ENCODE assay signal across 8 cellular contexts in the genomic region with DNA sequence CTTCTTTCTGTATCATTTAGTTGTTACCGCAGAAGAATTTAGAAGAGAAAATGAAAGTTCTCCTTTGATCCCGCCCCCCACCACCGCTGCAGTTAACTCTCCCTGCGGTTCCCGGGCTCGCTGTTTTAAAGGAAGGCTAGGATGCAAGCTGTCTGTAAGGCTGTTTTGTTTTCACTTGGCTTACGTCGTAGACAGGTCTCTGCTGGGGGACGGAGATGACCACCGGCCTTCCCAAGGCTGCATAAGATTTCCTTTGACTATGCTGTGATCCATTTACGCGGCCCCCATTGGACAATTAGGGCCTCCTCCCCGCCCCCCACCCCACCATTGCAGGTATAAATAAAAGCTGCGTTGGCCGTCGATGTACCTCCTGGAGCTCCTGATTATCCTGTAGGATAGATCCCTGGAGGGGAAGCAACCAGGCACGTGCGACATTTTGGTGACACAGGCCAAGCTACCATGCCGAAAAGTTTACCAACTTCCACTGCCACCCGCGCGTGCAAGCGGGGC. TPM values are rescaled to one million over a fixed set of nuclear protein-coding genes. Genes with fewer than 3 reads are reported as not detected.
A peak's percentile ranks its signal among the peaks of the same experiment; 100 is the strongest.
DNase-seq lines count a peak whose midpoint lies in the region; TF ChIP-seq lines count a peak whose summit lies in the region.

No MANE protein-coding gene starts in this region.

- H2AFZ ChIP-seq in SU-DHL-6 (ENCODE audit: low read depth, low read length, severe bottlenecking): peak overlapping the region; percentile 43

- no peaks in the 10 kb centered on the region for H4K20me1 ChIP-seq in SU-DHL-6 (ENCODE audit: low read depth, low read length)

- H3K4me3 ChIP-seq in SU-DHL-6 (ENCODE audit: insufficient read depth, low read length, poor library complexity, severe bottlenecking) (peak overlapping the region; percentile 2), brain microvascular endothelial cell (ENCODE audit: low read depth, low read length) (peak overlapping the region; percentile 31), muscle layer of duodenum (ENCODE audit: low read depth in 1 of 2, low read length in 2 of 2) (peak overlapping the region; percentile 68 to 69)

- no peak for TF ChIP-seq CTCF in GM13976 (IDR thresholded peaks at IDR 0.05; ENCODE audit: borderline replicate concordance, control extremely low read depth, extremely low read depth, insufficient read depth, missing control alignments)
- no peak for TF ChIP-seq CTCF in SU-DHL-6 (IDR thresholded peaks at IDR 0.05; ENCODE audit: insufficient read depth, low read length, poor library complexity, severe bottlenecking)
- TF ChIP-seq CTCF in brain microvascular endothelial cell (IDR thresholded peaks at IDR 0.05; ENCODE audit: low read depth, low read length, missing control alignments): no peak

- H3K27ac ChIP-seq in SU-DHL-6 (ENCODE audit: low read depth, low read length) (no peak overlapping the region), brain microvascular endothelial cell (no peak overlapping the region), muscle layer of duodenum (ENCODE audit: low read length) (peak overlapping the region; percentile 58)

- no peaks in the 10 kb centered on the region for H3K36me3 ChIP-seq in SU-DHL-6 (ENCODE audit: low read length)
- no peaks in the 10 kb centered on the region for H3K36me3 ChIP-seq in brain microvascular endothelial cell (replicated peaks)
- H3K36me3 ChIP-seq in muscle layer of duodenum (ENCODE audit: control insufficient read depth in 1 of 2, insufficient read depth in 2 of 2, low read length in 2 of 2): peaks cover 0 to 5% of the 10 kb centered on the region in 2 donors

- peak overlapping the region; percentile 94 for H3K4me2 ChIP-seq in SU-DHL-6 (ENCODE audit: low read depth, low read length, poor library complexity, severe bottlenecking)

- peaks cover 15 to 29% of the 10 kb centered on the region in 2 donors for H3K4me1 ChIP-seq in muscle layer of duodenum (ENCODE audit: control insufficient read depth in 1 of 2, insufficient read depth in 2 of 2, low read length in 2 of 2)

- H3K27me3 ChIP-seq in SU-DHL-6 (ENCODE audit: low read length) (no peaks in the 10 kb centered on the region), brain microvascular endothelial cell (replicated peaks) (peaks cover 3% of the 10 kb centered on the region), muscle layer of duodenum (ENCODE audit: low read depth, low read length) (no peaks in the 10 kb centered on the region)

- in situ Hi-C loops in GM13976 (cut with MboI; ENCODE audit: low sequenced_read_pairs, unreplicated experiment) (no loop called here), brain microvascular endothelial cell (cut with HindIII; ENCODE audit: low pct_ligation_motif_present, low sequenced_read_pairs) (no loop called here)

- no peaks in the 10 kb centered on the region for H3K9me3 ChIP-seq in SU-DHL-6 (ENCODE audit: insufficient read depth, low read length)
- H3K9me3 ChIP-seq in muscle layer of duodenum (ENCODE audit: control insufficient read depth in 1 of 2, low read length in 2 of 2): no peaks in the 10 kb centered on the region

- no peak overlapping the region for H3K9ac ChIP-seq in SU-DHL-6 (ENCODE audit: low read length)

- DNase-seq in GM13976 (ENCODE audit: low spot score): peak; percentile 63
- DNase-seq in brain microvascular endothelial cell: no peak
- DNase-seq in SKM-1 treated with dmso at 0.1 percent for 144 hours (lab: John Stamatoyannopoulos, UW; ENCODE audit: unreplicated experiment): no peak
- no peak for DNase-seq in hippocampal formation (lab: John Stamatoyannopoulos, UW)
- DNase-seq in anterior cingulate cortex (lab: John Stamatoyannopoulos, UW): no peak
- no peak for DNase-seq in cerebellum (ENCODE audit: low spot score)

- no peaks in the 10 kb centered on the region for H3K9me2 ChIP-seq in SU-DHL-6 (replicated peaks; ENCODE audit: insufficient read depth, low read length)

- H3F3A ChIP-seq in SU-DHL-6 (ENCODE audit: insufficient read depth): peaks cover 16% of the 10 kb centered on the region

- no peaks in the 10 kb centered on the region for H3K79me2 ChIP-seq in SU-DHL-6 (ENCODE audit: insufficient read depth, low read length)

RNA-seq across cellular contexts. Expression of a gene that starts 1.4 kb away (rescaled TPM):
- 10.2 TPM for total RNA-seq in cerebellum

Comparison
In these comparisons a context has a peak if more than half of its experiments do, and no peak if none do; other contexts are left out.
1. H3K4me3 ChIP-seq: peak in every context shown above with its lines; median percentile 68 in muscle layer of duodenum; 31 in brain microvascular endothelial cell; 2 in SU-DHL-6.